Comparison of ENCODE assay signal across 1 cellular context in genomic region chr19:49173198-49173597, GRCh38.
A peak's percentile ranks its signal among the peaks of the same experiment; 100 is the strongest.
TF ChIP-seq lines count a peak whose summit lies in the region.

No MANE protein-coding gene starts in this region.

TF ChIP-seq in HEK293, 187 proteins besides CTCF, POLR2A, EP300 and RAD21 (continued from another document):
- TF ChIP-seq, protein P1, sequence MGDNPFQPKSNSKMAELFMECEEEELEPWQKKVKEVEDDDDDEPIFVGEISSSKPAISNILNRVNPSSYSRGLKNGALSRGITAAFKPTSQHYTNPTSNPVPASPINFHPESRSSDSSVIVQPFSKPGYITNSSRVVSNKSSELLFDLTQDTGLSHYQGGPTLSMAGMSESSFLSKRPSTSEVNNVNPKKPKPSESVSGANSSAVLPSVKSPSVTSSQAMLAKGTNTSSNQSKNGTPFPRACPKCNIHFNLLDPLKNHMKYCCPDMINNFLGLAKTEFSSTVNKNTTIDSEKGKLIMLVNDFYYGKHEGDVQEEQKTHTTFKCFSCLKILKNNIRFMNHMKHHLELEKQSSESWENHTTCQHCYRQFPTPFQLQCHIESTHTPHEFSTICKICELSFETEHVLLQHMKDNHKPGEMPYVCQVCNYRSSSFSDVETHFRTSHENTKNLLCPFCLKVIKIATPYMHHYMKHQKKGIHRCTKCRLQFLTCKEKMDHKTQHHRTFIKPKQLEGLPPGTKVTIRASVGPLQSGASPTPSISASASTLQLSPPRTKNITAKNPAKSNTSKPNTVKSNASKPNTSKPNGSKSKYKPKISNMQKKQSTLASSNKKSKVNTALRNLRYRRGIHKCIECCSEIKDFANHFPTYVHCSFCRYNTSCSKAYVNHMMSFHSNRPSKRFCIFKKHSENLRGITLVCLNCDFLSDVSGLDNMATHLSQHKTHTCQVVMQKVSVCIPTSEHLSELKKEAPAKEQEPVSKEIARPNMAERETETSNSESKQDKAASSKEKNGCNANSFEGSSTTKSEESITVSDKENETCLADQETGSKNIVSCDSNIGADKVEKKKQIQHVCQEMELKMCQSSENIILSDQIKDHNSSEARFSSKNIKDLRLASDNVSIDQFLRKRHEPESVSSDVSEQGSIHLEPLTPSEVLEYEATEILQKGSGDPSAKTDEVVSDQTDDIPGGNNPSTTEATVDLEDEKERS (tag by site-specific recombination; IDR thresholded peaks at IDR 0.05), result no peak
- TF ChIP-seq KLF8 (tag by site-specific recombination; IDR thresholded peaks at IDR 0.05) (no peak), ZBTB17 (tag by site-specific recombination; IDR thresholded peaks at IDR 0.05) (peak; percentile 15; the same call in 1 of the 2 replicates), ZNF843 (tag by site-specific recombination; IDR thresholded peaks at IDR 0.05) (no peak)
- TF ChIP-seq, protein P2, sequence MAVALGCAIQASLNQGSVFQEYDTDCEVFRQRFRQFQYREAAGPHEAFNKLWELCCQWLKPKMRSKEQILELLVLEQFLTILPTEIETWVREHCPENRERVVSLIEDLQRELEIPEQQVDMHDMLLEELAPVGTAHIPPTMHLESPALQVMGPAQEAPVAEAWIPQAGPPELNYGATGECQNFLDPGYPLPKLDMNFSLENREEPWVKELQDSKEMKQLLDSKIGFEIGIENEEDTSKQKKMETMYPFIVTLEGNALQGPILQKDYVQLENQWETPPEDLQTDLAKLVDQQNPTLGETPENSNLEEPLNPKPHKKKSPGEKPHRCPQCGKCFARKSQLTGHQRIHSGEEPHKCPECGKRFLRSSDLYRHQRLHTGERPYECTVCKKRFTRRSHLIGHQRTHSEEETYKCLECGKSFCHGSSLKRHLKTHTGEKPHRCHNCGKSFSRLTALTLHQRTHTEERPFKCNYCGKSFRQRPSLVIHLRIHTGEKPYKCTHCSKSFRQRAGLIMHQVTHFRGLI (tag by site-specific recombination; IDR thresholded peaks at IDR 0.05), result no peak
